In the genomic region with DNA sequence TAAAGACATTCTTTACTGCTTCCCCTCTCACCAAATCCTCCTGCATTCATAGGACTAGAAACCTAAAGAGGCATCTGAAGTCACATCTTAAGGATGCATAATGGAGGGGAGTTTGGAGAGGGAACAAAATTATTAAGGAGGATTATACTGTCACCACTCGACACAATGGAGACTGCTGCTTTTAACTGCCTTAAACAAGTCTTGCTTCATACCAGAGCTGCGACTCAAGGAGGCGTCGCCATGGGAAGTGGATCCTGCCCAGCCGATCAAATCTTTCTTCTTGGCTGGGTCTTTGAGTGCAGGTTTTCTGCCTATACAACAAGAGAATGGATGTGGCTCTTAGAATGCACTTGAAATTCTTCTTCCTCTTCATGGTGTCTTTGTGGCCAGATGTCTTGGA, we compare ENCODE assay signal across 17 cellular contexts.
DNase-seq lines count a peak whose midpoint lies in the region; ATAC-seq and TF ChIP-seq lines count a peak whose summit lies in the region.
"Had no signal": no experiment of that assay in that cellular context is flagged by ENCODE, and none has a peak within 500 bp of the region (broad histone marks: within the 10 kb centered on the region; RNA-seq: fewer than 3 reads in every experiment).

No MANE protein-coding gene starts in this region.

- H3K4me1 ChIP-seq in left lung: no peaks in the 10 kb centered on the region
- H3K4me1 ChIP-seq: BLaER1 treated with 17β-estradiol and CSF1 and Interleukin-3, amounts not matched to agents 10 nM and 100 nM; tibial artery had no signal

- intact Hi-C loops in left lung (cut with DNase I): no loop called here

- H3K4me3 ChIP-seq in choroid plexus epithelial cell (ENCODE audit: low read depth, low read length): no peak overlapping the region
- no peak overlapping the region for H3K4me3 ChIP-seq in left lung
- H3K4me3 ChIP-seq: BLaER1 treated with 17β-estradiol and CSF1 and Interleukin-3, amounts not matched to agents 10 nM and 100 nM; tibial artery had no signal

- TF ChIP-seq CTCF in choroid plexus epithelial cell (conservative IDR thresholded peaks at IDR 0.05; ENCODE audit: low read depth, low read length) (no peak), left lung (IDR thresholded peaks at IDR 0.05) (no peak)

- DNase-seq in Caki2 (ENCODE audit: low read depth): peak; percentile 22
- DNase-seq in LHCN-M2 (ENCODE audit: low read depth): peak; percentile 44
- peak; percentile 19 for DNase-seq in choroid plexus epithelial cell (ENCODE audit: low read depth)
- DNase-seq in left lung: no peak
- no peak for DNase-seq in stimulated activated naive CD4-positive, alpha-beta T cell (lab: John Stamatoyannopoulos, UW)
- no peak for DNase-seq in hypothalamus (lab: John Stamatoyannopoulos, UW)
- DNase-seq: activated CD8-positive, alpha-beta memory T cell treated with anti-CD3 and anti-CD28 coated beads for 24 hours; activated gamma-delta T cell; effector CD8-positive, alpha-beta T cell; head of caudate nucleus; naive thymus-derived CD4-positive, alpha-beta T cell; SIG-M5; tibial artery had no signal

- no peaks in the 10 kb centered on the region for H3K36me3 ChIP-seq in left lung
- H3K36me3 ChIP-seq: BLaER1 treated with 17β-estradiol and CSF1 and Interleukin-3, amounts not matched to agents 10 nM and 100 nM; tibial artery had no signal

- in situ Hi-C loops in Caki2 (cut with HindIII; ENCODE audit: low pct_unique_long_range_greater_than_20kb, low sequenced_read_pairs): no loop called here

- ATAC-seq in left lung (peak; percentile 53), GM18517 (IDR thresholded peaks at IDR 0.05; ENCODE audit: unreplicated experiment) (no peak), GM19023 (IDR thresholded peaks at IDR 0.05; ENCODE audit: unreplicated experiment) (no peak)
- ATAC-seq: left lobe of liver; naive thymus-derived CD4-positive, alpha-beta T cell had no signal

- H3K9me3 ChIP-seq in left lung: no peaks in the 10 kb centered on the region
- H3K9me3 ChIP-seq: BLaER1 treated with 17β-estradiol and CSF1 and Interleukin-3, amounts not matched to agents 10 nM and 100 nM; tibial artery had no signal

- H3K27ac ChIP-seq in left lung: no peak overlapping the region
- H3K27ac ChIP-seq: BLaER1 treated with 17β-estradiol and CSF1 and Interleukin-3, amounts not matched to agents 10 nM and 100 nM; tibial artery had no signal

- peaks cover 0 to 24% of the 10 kb centered on the region in 2 donors for H3K27me3 ChIP-seq in left lung
- H3K27me3 ChIP-seq: BLaER1 treated with 17β-estradiol and CSF1 and Interleukin-3, amounts not matched to agents 10 nM and 100 nM had no signal

Comparison
In these comparisons a context has a peak if more than half of its experiments do, and no peak if none do; other contexts are left out.
1. DNase-seq: peak in Caki2 (single experiment), LHCN-M2 (single experiment) and choroid plexus epithelial cell (single experiment); none in left lung (0 of 2), stimulated activated naive CD4-positive, alpha-beta T cell (0 of 6) and hypothalamus (0 of 51).